19 cellular contexts compared by ENCODE assay signal in genomic region chr21:34734696-34735095, GRCh38.
DNase-seq lines count a peak whose midpoint lies in the region; ATAC-seq and TF ChIP-seq lines count a peak whose summit lies in the region.
"Had no signal": no experiment of that assay in that cellular context is flagged by ENCODE, and none has a peak within 500 bp of the region (broad histone marks: within the 10 kb centered on the region; RNA-seq: fewer than 3 reads in every experiment).

No MANE protein-coding gene starts in this region.

- H3K36me3 ChIP-seq in adipocyte (ENCODE audit: control insufficient read depth, insufficient read depth, low read length, severe bottlenecking), result no peaks in the 10 kb centered on the region
- H3K36me3 ChIP-seq in gastrocnemius medialis, result no peaks in the 10 kb centered on the region
- H3K36me3 ChIP-seq in CD8-positive, alpha-beta T cell (ENCODE audit: insufficient read depth, low read length), result no peaks in the 10 kb centered on the region

- H3K27me3 Mint-ChIP-seq in naive thymus-derived CD8-positive, alpha-beta T cell, result peaks cover 0 to 11% (median 2%) of the 10 kb centered on the region in 5 donors
- H3K27me3 Mint-ChIP-seq in CD8-positive, alpha-beta T cell (ENCODE audit: low read depth), result peaks cover 4% of the 10 kb centered on the region

- H3K9me3 ChIP-seq in adipocyte (ENCODE audit: control insufficient read depth, low read length) (no peaks in the 10 kb centered on the region), gastrocnemius medialis (no peaks in the 10 kb centered on the region)
- H3K9me3 ChIP-seq in CD8-positive, alpha-beta T cell (ENCODE audit: low read length), result no peaks in the 10 kb centered on the region

- peak overlapping the region; percentile 78 to 90 (median 84) for H3K27ac ChIP-seq in gastrocnemius medialis
- no peak overlapping the region for H3K27ac ChIP-seq in CD8-positive, alpha-beta T cell (ENCODE audit: low read depth, low read length)

- H3K4me1 ChIP-seq in adipocyte (ENCODE audit: control insufficient read depth, insufficient read depth, low read length) (peaks cover 56% of the 10 kb centered on the region), gastrocnemius medialis (peaks cover 23 to 55% of the 10 kb centered on the region in 2 donors)
- no peaks in the 10 kb centered on the region for H3K4me1 ChIP-seq in CD8-positive, alpha-beta T cell (ENCODE audit: insufficient read depth, low read length)

- peak; percentile 94 to 99 for ATAC-seq in gastrocnemius medialis
- ATAC-seq in naive thymus-derived CD8-positive, alpha-beta T cell, result no peak
- ATAC-seq in CD8-positive, alpha-beta T cell, result no peak

- no peaks in the 10 kb centered on the region for H3K4me1 Mint-ChIP-seq in naive thymus-derived CD8-positive, alpha-beta T cell
- H3K4me1 Mint-ChIP-seq in CD8-positive, alpha-beta T cell (ENCODE audit: low read depth), result no peaks in the 10 kb centered on the region
- H3K4me1 Mint-ChIP-seq: B cell had no signal

- H3K4me3 ChIP-seq in adipocyte (ENCODE audit: low read length), result no peak overlapping the region
- no peak overlapping the region for H3K4me3 ChIP-seq in fibroblast of mammary gland (ENCODE audit: control insufficient read depth, low read depth, low read length)
- H3K4me3 ChIP-seq in gastrocnemius medialis, result no peak overlapping the region
- H3K4me3 ChIP-seq in CD8-positive, alpha-beta T cell (ENCODE audit: low read depth, low read length), result no peak overlapping the region

- in situ Hi-C loops in gastrocnemius medialis (cut with MboI; ENCODE audit: low sequenced_read_pairs in 4 of 4), result loop anchor here (10.0 to 25.0 kb wide), 2 partner anchors 490 to 1103 kb away; no protein-coding TSS in a partner anchor

- POLR2A ChIA-PET in naive thymus-derived CD8-positive, alpha-beta T cell (lab: Charles Lee), result no interaction called here
- POLR2A ChIA-PET in CD8-positive, alpha-beta T cell (lab: Charles Lee), result no interaction called here

- TF ChIP-seq POLR2A in gastrocnemius medialis (IDR thresholded peaks at IDR 0.05), result peak in 1 of 2 donors; percentile 22

- H3K36me3 Mint-ChIP-seq in naive thymus-derived CD8-positive, alpha-beta T cell, result no peaks in the 10 kb centered on the region
- H3K36me3 Mint-ChIP-seq in CD8-positive, alpha-beta T cell, result no peaks in the 10 kb centered on the region

- DNase-seq in HPDE6-E6E7 (ENCODE audit: extremely low spot score), result peak; percentile 68
- peak; percentile 15 for DNase-seq in adipocyte (ENCODE audit: low read depth)
- DNase-seq in fibroblast of mammary gland (ENCODE audit: low read depth), result peak; percentile 28
- DNase-seq in gastrocnemius medialis, result peak; percentile 79 to 89
- DNase-seq in NK-92 (lab: John Stamatoyannopoulos, UW; ENCODE audit: unreplicated experiment), result no peak
- no peak for DNase-seq in SIG-M5 treated with dmso at 0.1 percent for 504 hours (lab: John Stamatoyannopoulos, UW; ENCODE audit: unreplicated experiment)
- no peak for DNase-seq in naive thymus-derived CD8-positive, alpha-beta T cell
- DNase-seq in CD8-positive, alpha-beta T cell, result no peak
- DNase-seq: activated CD4-positive, alpha-beta T cell treated with anti-CD3 and anti-CD28 coated beads for 1 hour; activated effector memory CD4-positive, alpha-beta T cell treated with anti-CD3 and anti-CD28 coated beads, Interleukin-2, amount 50 U/mL, for 16 hours; COR-L47; DMS79 treated with DMSO at 0.1 percent for 48 hours; effector memory CD4-positive, alpha-beta T cell; glutamatergic neuron; Karpas-422; NCI-H1436 treated with DMSO at 0.1 percent for 48 hours; NCI-H510A had no signal

- TF ChIP-seq CTCF in fibroblast of mammary gland (conservative IDR thresholded peaks at IDR 0.05; ENCODE audit: control insufficient read depth, insufficient read depth, low read depth, low read length), result no peak
- no peak for TF ChIP-seq CTCF in gastrocnemius medialis (IDR thresholded peaks at IDR 0.05 in 4 of 5, conservative IDR thresholded peaks at IDR 0.05 in 1 of 5)
- TF ChIP-seq CTCF in CD8-positive, alpha-beta T cell (IDR thresholded peaks at IDR 0.05), result no peak

- no peak overlapping the region for H3K4me3 Mint-ChIP-seq in naive thymus-derived CD8-positive, alpha-beta T cell
- no peak overlapping the region for H3K4me3 Mint-ChIP-seq in CD8-positive, alpha-beta T cell
- H3K4me3 Mint-ChIP-seq: B cell; T-helper 1 cell treated with Interleukin-12 subunit alpha and Interleukin-12 subunit beta and Interleukin-4 antibody, amounts not matched to agents 30 μg/mL and 1 μg/mL, for 36 hours had no signal

- H3K9ac ChIP-seq in adipocyte (ENCODE audit: low read length), result no peak overlapping the region

- no peaks in the 10 kb centered on the region for H3K27me3 ChIP-seq in adipocyte (replicated peaks; ENCODE audit: control insufficient read depth, insufficient read depth, low read length)
- no peaks in the 10 kb centered on the region for H3K27me3 ChIP-seq in gastrocnemius medialis
- H3K27me3 ChIP-seq in CD8-positive, alpha-beta T cell (ENCODE audit: insufficient read depth, low read length), result no peaks in the 10 kb centered on the region

- H3K9me3 Mint-ChIP-seq in naive thymus-derived CD8-positive, alpha-beta T cell, result no peaks in the 10 kb centered on the region
- H3K9me3 Mint-ChIP-seq in CD8-positive, alpha-beta T cell, result no peaks in the 10 kb centered on the region
- H3K9me3 Mint-ChIP-seq: T-helper 1 cell treated with Interleukin-12 subunit alpha and Interleukin-12 subunit beta and Interleukin-4 antibody, amounts not matched to agents 30 μg/mL and 1 μg/mL, for 36 hours had no signal

- intact Hi-C loops in gastrocnemius medialis (cut with DNase I; ENCODE audit: low total_unique reads), result loop anchor here (1.0 to 5.0 kb wide), 2 partner anchors 154 to 458 kb away; no protein-coding TSS in a partner anchor
- intact Hi-C loops in CD8-positive, alpha-beta T cell (cut with DNase I, micrococcal nuclease), result no loop called here

- H3K27ac Mint-ChIP-seq in naive thymus-derived CD8-positive, alpha-beta T cell, result no peak overlapping the region
- no peak overlapping the region for H3K27ac Mint-ChIP-seq in CD8-positive, alpha-beta T cell
- H3K27ac Mint-ChIP-seq: B cell; T-helper 1 cell treated with Interleukin-12 subunit alpha and Interleukin-12 subunit beta and Interleukin-4 antibody, amounts not matched to agents 30 μg/mL and 1 μg/mL, for 36 hours had no signal

- CTCF ChIA-PET in CD8-positive, alpha-beta T cell (lab: Charles Lee), result interaction anchor here (1.5 kb wide), 1 partner anchor 40 kb away, joined by 3 read pairs; no protein-coding TSS in a partner anchor

Comparison
In these comparisons a context has a peak if more than half of its experiments do, and no peak if none do; other contexts are left out.
1. DNase-seq: peak in HPDE6-E6E7 (single experiment), adipocyte (single experiment), fibroblast of mammary gland (single experiment) and gastrocnemius medialis (2 of 2); none in NK-92 (single experiment), SIG-M5 treated with dmso at 0.1 percent for 504 hours (single experiment), naive thymus-derived CD8-positive, alpha-beta T cell (0 of 10) and CD8-positive, alpha-beta T cell (0 of 7).
2. ATAC-seq: peak in gastrocnemius medialis (2 of 2); none in naive thymus-derived CD8-positive, alpha-beta T cell (0 of 2) and CD8-positive, alpha-beta T cell (single experiment).